ENCODE assay signal across 28 cellular contexts in genomic region chr10:1175956-1176565, GRCh38.
"Had no signal": no experiment of that assay in that cellular context is flagged by ENCODE, and none has a peak within 500 bp of the region (broad histone marks: within the 10 kb centered on the region; RNA-seq: fewer than 3 reads in every experiment).

No MANE protein-coding gene starts in this region.

- H3K27me3 Mint-ChIP-seq: activated naive CD4-positive, alpha-beta T cell treated with anti-CD3 and anti-CD28 coated beads, Interleukin-2, amount 50 U/mL, for 24 hours had no signal

- ATAC-seq: activated CD8-positive, alpha-beta memory T cell treated with anti-CD3 and anti-CD28 coated beads, Interleukin-2, amount 10 ng/mL, durations not matched to agents 7 days and 5 days; K562; PC-3 had no signal

- H3K36me3 Mint-ChIP-seq: activated CD8-positive, alpha-beta memory T cell treated with anti-CD3 and anti-CD28 coated beads, Interleukin-2, amount 10 ng/mL, durations not matched to agents 7 days and 5 days; activated naive CD4-positive, alpha-beta T cell treated with anti-CD3 and anti-CD28 coated beads, Interleukin-2, amount 50 U/mL, for 24 hours; activated naive CD8-positive, alpha-beta T cell treated with anti-CD3 and anti-CD28 coated beads, Interleukin-2, amount 10 ng/mL, durations not matched to agents 7 days and 5 days had no signal

- DNase-seq: activated CD4-positive, alpha-beta memory T cell treated with anti-CD3 and anti-CD28 coated beads, Interleukin-2, amount 10 ng/mL, durations not matched to agents 7 days and 5 days; activated CD4-positive, alpha-beta T cell treated with anti-CD3 and anti-CD28 coated beads for 4 hours; activated CD4-positive, CD25-positive, alpha-beta regulatory T cell treated with anti-CD3 and anti-CD28 coated beads, Interleukin-2, amount 50 U/mL, for 72 hours; activated CD8-positive, alpha-beta memory T cell treated with anti-CD3 and anti-CD28 coated beads for 24 hours; activated CD8-positive, alpha-beta memory T cell treated with anti-CD3 and anti-CD28 coated beads, Interleukin-2, amount 10 ng/mL, durations not matched to agents 7 days and 5 days; activated CD8-positive, alpha-beta memory T cell treated with anti-CD3 and anti-CD28 coated beads, Interleukin-2, amount 50 U/mL, for 48 hours; activated gamma-delta T cell; activated naive CD4-positive, alpha-beta T cell treated with Interleukin-2 at 50 U/mL for 16 hours; activated naive CD8-positive, alpha-beta T cell treated with anti-CD3 and anti-CD28 coated beads, Interleukin-2, amount 10 ng/mL, durations not matched to agents 7 days and 5 days; activated T-cell treated with anti-CD3 and anti-CD28 coated beads, Interleukin-2, amount 50 U/mL, for 48 hours; central memory CD4-positive, alpha-beta T cell; IMR-90; NCI-H1092 treated with DMSO at 0.1 percent for 48 hours; NCI-H146; NCI-H187; NCI-H2081; NCI-H2171 treated with DMSO at 0.1 percent for 48 hours; NCI-H226; NCI-H446 treated with DMSO at 0.1 percent for 48 hours; NCI-H524; NCI-H69; PC-3; Right ventricle myocardium superior; T1000 had no signal

- H3K4me1 Mint-ChIP-seq: activated CD4-positive, alpha-beta memory T cell treated with anti-CD3 and anti-CD28 coated beads, Interleukin-2, amount 10 ng/mL, durations not matched to agents 7 days and 5 days; activated CD8-positive, alpha-beta memory T cell treated with anti-CD3 and anti-CD28 coated beads, Interleukin-2, amount 10 ng/mL, durations not matched to agents 7 days and 5 days; activated naive CD4-positive, alpha-beta T cell treated with anti-CD3 and anti-CD28 coated beads, Interleukin-2, amount 50 U/mL, for 24 hours; activated naive CD8-positive, alpha-beta T cell treated with anti-CD3 and anti-CD28 coated beads, Interleukin-2, amount 10 ng/mL, durations not matched to agents 7 days and 5 days; brain had no signal

- H3K27ac Mint-ChIP-seq: activated CD4-positive, alpha-beta memory T cell treated with anti-CD3 and anti-CD28 coated beads, Interleukin-2, amount 10 ng/mL, durations not matched to agents 7 days and 5 days; activated CD8-positive, alpha-beta memory T cell treated with anti-CD3 and anti-CD28 coated beads, Interleukin-2, amount 10 ng/mL, durations not matched to agents 7 days and 5 days; activated naive CD4-positive, alpha-beta T cell treated with anti-CD3 and anti-CD28 coated beads, Interleukin-2, amount 50 U/mL, for 24 hours; activated naive CD8-positive, alpha-beta T cell treated with anti-CD3 and anti-CD28 coated beads, Interleukin-2, amount 10 ng/mL, durations not matched to agents 7 days and 5 days had no signal

- H3K9me3 Mint-ChIP-seq: activated CD4-positive, alpha-beta memory T cell treated with anti-CD3 and anti-CD28 coated beads, Interleukin-2, amount 10 ng/mL, durations not matched to agents 7 days and 5 days; activated naive CD4-positive, alpha-beta T cell treated with anti-CD3 and anti-CD28 coated beads, Interleukin-2, amount 50 U/mL, for 24 hours; activated naive CD8-positive, alpha-beta T cell treated with anti-CD3 and anti-CD28 coated beads, Interleukin-2, amount 10 ng/mL, durations not matched to agents 7 days and 5 days had no signal

- H3K4me3 Mint-ChIP-seq: activated CD4-positive, alpha-beta memory T cell treated with anti-CD3 and anti-CD28 coated beads, Interleukin-2, amount 10 ng/mL, durations not matched to agents 7 days and 5 days; activated CD8-positive, alpha-beta memory T cell treated with anti-CD3 and anti-CD28 coated beads, Interleukin-2, amount 10 ng/mL, durations not matched to agents 7 days and 5 days; activated naive CD4-positive, alpha-beta T cell treated with anti-CD3 and anti-CD28 coated beads, Interleukin-2, amount 50 U/mL, for 24 hours; activated naive CD8-positive, alpha-beta T cell treated with anti-CD3 and anti-CD28 coated beads, Interleukin-2, amount 10 ng/mL, durations not matched to agents 7 days and 5 days; brain had no signal

- H3K27ac ChIP-seq: RWPE1 had no signal

- H3K4me3 ChIP-seq: K562 had no signal
